8 cellular contexts compared by ENCODE assay signal in genomic region chr22:45553333-45554039, GRCh38. TPM values are rescaled to one million over a fixed set of nuclear protein-coding genes. Genes with fewer than 3 reads are reported as not detected.
DNase-seq lines count a peak whose midpoint lies in the region; ATAC-seq and TF ChIP-seq lines count a peak whose summit lies in the region.

No MANE protein-coding gene starts in this region.

- intact Hi-C loops in vagina (cut with DNase I), result loop anchor here (2.0 to 5.0 kb wide), 3 partner anchors 46 to 281 kb away; no protein-coding TSS in a partner anchor

- no peak for TF ChIP-seq POLR2A in vagina (IDR thresholded peaks at IDR 0.05)

- no peak for ATAC-seq in GM19452 (IDR thresholded peaks at IDR 0.05; ENCODE audit: unreplicated experiment)

- DNase-seq in DMS153 treated with DMSO at 0.1 percent for 48 hours (lab: John Stamatoyannopoulos, UW; ENCODE audit: unreplicated experiment) (peak; percentile 86), LHCN-M2 (ENCODE audit: low read depth) (peak; percentile 73), RPMI8226 (peak; percentile 70), adipocyte (ENCODE audit: low read depth) (peak; percentile 87), cardiac muscle cell (ENCODE audit: low read depth in 1 of 2, low spot score in 1 of 2) (peak; percentile 87 to 90), pons (ENCODE audit: low spot score) (peak; percentile 67), vagina (ENCODE audit: extremely low spot score in 2 of 2) (no peak)

- H3K9ac ChIP-seq in adipocyte (ENCODE audit: low read length), result peak overlapping the region; percentile 75

- H3K4me1 ChIP-seq in adipocyte (ENCODE audit: control insufficient read depth, insufficient read depth, low read length) (peaks cover 57% of the 10 kb centered on the region), cardiac muscle cell (ENCODE audit: low read depth) (peaks cover 6% of the 10 kb centered on the region), vagina (peaks cover 61% of the 10 kb centered on the region)

- no peaks in the 10 kb centered on the region for H3K9me3 ChIP-seq in adipocyte (ENCODE audit: control insufficient read depth, low read length)
- H3K9me3 ChIP-seq in cardiac muscle cell (ENCODE audit: low read depth), result no peaks in the 10 kb centered on the region
- no peaks in the 10 kb centered on the region for H3K9me3 ChIP-seq in vagina

- H3K36me3 ChIP-seq in adipocyte (ENCODE audit: control insufficient read depth, insufficient read depth, low read length, severe bottlenecking), result peaks cover 7% of the 10 kb centered on the region
- H3K36me3 ChIP-seq in cardiac muscle cell, result no peaks in the 10 kb centered on the region
- peaks cover 0 to 10% of the 10 kb centered on the region in 2 donors for H3K36me3 ChIP-seq in vagina

- H3K4me3 ChIP-seq in adipocyte (ENCODE audit: low read length) (peak overlapping the region; percentile 15), cardiac muscle cell (no peak overlapping the region), vagina (no peak overlapping the region)

- H3K27me3 ChIP-seq in adipocyte (replicated peaks; ENCODE audit: control insufficient read depth, insufficient read depth, low read length) (no peaks in the 10 kb centered on the region), cardiac muscle cell (no peaks in the 10 kb centered on the region), vagina (no peaks in the 10 kb centered on the region)

- H3K27ac ChIP-seq in cardiac muscle cell (no peak overlapping the region), vagina (peak overlapping the region; percentile 93)

- TF ChIP-seq CTCF in cardiac muscle cell (IDR thresholded peaks at IDR 0.05; ENCODE audit: low read depth, low read length) (peak; percentile 99), vagina (IDR thresholded peaks at IDR 0.05) (peak; percentile 83 to 95 (median 87))

RNA-seq across cellular contexts. Expression of gene FBLN1, which starts 50.8 kb away (rescaled TPM):
- 34.4 and 37.6 TPM in 2 replicates for total RNA-seq in LHCN-M2 (2014; rRNA removed)
- polyA plus RNA-seq in LHCN-M2 (2012), result 97.6 TPM
- 24.2 and 53.8 TPM in 2 replicates for total RNA-seq in cardiac muscle cell
- polyA plus RNA-seq in cardiac muscle cell, result 55.7 and 116 TPM in 2 replicates
- total RNA-seq in vagina, result 1,019 TPM

Comparison
In these comparisons a context has a peak if more than half of its experiments do, and no peak if none do; other contexts are left out.
1. DNase-seq: peak in DMS153 treated with DMSO at 0.1 percent for 48 hours (single experiment), LHCN-M2 (single experiment), RPMI8226 (single experiment), adipocyte (single experiment), cardiac muscle cell (2 of 2) and pons (single experiment); none in vagina (0 of 2).
2. RNA of gene FBLN1, which starts 50.8 kb away (total RNA-seq): 1,019 TPM in vagina (single experiment); 24.2 to 53.8 TPM in cardiac muscle cell and 34.4 to 37.6 TPM in LHCN-M2; every median in the first group is over 10 times any median in the second.